ENCODE assay signal across 24 cellular contexts in the genomic region with DNA sequence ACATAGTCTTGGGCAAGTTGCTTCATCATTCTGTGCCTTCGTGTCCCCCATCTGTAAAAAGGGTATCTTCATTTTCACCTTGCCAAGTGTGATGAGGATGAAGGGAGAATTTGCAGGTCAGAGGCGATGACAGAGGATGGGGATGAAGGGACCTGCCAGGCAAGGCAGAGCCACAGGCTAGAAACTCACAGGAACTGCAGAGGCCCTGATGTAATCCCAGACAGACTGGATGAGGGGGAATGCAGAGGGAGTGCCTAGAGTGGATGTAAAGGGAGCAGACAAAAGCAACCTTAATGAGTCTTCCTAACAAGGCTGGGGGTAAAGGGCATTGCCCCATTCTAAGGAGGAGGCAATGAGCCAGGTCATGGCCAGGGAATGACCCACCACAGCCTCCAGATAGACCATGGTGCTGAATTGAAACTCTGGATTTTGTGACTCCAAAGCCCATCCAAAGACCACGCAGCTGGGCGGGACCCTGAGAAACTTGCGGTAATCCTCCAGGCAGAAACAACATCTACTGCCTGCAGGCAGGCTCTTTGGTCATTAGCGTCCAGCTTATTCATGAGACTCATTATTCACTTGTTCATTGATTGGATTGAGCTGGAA. TPM values are rescaled to one million over a fixed set of nuclear protein-coding genes. Genes with fewer than 3 reads are reported as not detected.
DNase-seq lines count a peak whose midpoint lies in the region; ATAC-seq and TF ChIP-seq lines count a peak whose summit lies in the region.
"Had no signal": no experiment of that assay in that cellular context is flagged by ENCODE, and none has a peak within 500 bp of the region (broad histone marks: within the 10 kb centered on the region; RNA-seq: fewer than 3 reads in every experiment).

No MANE protein-coding gene starts in this region.

- no peak for ATAC-seq in GM19467 (IDR thresholded peaks at IDR 0.05; ENCODE audit: unreplicated experiment)

- H3K9me3 ChIP-seq in Peyer's patch (no peaks in the 10 kb centered on the region), parathyroid adenoma (ENCODE audit: control insufficient read depth, low read length) (no peaks in the 10 kb centered on the region)
- H3K9me3 ChIP-seq: BLaER1 treated with 17β-estradiol and CSF1 and Interleukin-3, amounts not matched to agents 10 nM and 100 nM; HAP-1 had no signal

- no peak overlapping the region for H3K4me2 ChIP-seq in parathyroid adenoma (ENCODE audit: low read length)
- H3K4me2 ChIP-seq: BLaER1 treated with 17β-estradiol and CSF1 and Interleukin-3, amounts not matched to agents 10 nM and 100 nM had no signal

- H3K27me3 ChIP-seq in Peyer's patch, result no peaks in the 10 kb centered on the region
- no peaks in the 10 kb centered on the region for H3K27me3 ChIP-seq in parathyroid adenoma (ENCODE audit: control insufficient read depth, insufficient read depth, low read length)

- H3K4me3 ChIP-seq in Peyer's patch (no peak overlapping the region), parathyroid adenoma (ENCODE audit: low read depth, low read length) (no peak overlapping the region)
- H3K4me3 ChIP-seq: BLaER1 treated with 17β-estradiol and CSF1 and Interleukin-3, amounts not matched to agents 10 nM and 100 nM; HAP-1 had no signal

- H3K4me1 ChIP-seq in Peyer's patch (peaks cover 0 to 14% (median 0%) of the 10 kb centered on the region in 4 donors), parathyroid adenoma (peaks cover 35% of the 10 kb centered on the region)

- H3K27ac ChIP-seq in Peyer's patch (no peak overlapping the region), epithelial cell of prostate (peak overlapping the region; percentile 64), parathyroid adenoma (peak overlapping the region; percentile 41)
- H3K27ac ChIP-seq: BLaER1 treated with 17β-estradiol and CSF1 and Interleukin-3, amounts not matched to agents 10 nM and 100 nM had no signal

- H3K36me3 ChIP-seq in Peyer's patch (no peaks in the 10 kb centered on the region), parathyroid adenoma (ENCODE audit: control insufficient read depth, insufficient read depth, low read length) (no peaks in the 10 kb centered on the region)
- H3K36me3 ChIP-seq: BLaER1 treated with 17β-estradiol and CSF1 and Interleukin-3, amounts not matched to agents 10 nM and 100 nM; HAP-1 had no signal

- no peaks in the 10 kb centered on the region for H3K79me2 ChIP-seq in parathyroid adenoma

- no peak for TF ChIP-seq POLR2A in Peyer's patch (IDR thresholded peaks at IDR 0.05)

- no peak overlapping the region for H2AFZ ChIP-seq in parathyroid adenoma

- H3K9ac ChIP-seq in parathyroid adenoma, result no peak overlapping the region
- H3K9ac ChIP-seq: BLaER1 treated with 17β-estradiol and CSF1 and Interleukin-3, amounts not matched to agents 10 nM and 100 nM had no signal

- DNase-seq in activated T-cell treated with anti-CD3 and anti-CD28 coated beads, Interleukin-2, amount 50 U/mL, for 1 hour, result peak; percentile 0
- no peak for DNase-seq in activated T-cell treated with anti-CD3 and anti-CD28 coated beads, Interleukin-2, amount 50 U/mL, for 48 hours
- DNase-seq in Peyer's patch (peak in 2 of 3 donors; percentile 18 to 26), epithelial cell of prostate (ENCODE audit: low read depth, low spot score) (no peak), SW480 (ENCODE audit: low spot score) (no peak), DMS153 treated with DMSO at 0.1 percent for 48 hours (lab: John Stamatoyannopoulos, UW; ENCODE audit: unreplicated experiment) (no peak)
- DNase-seq: CD4-positive, alpha-beta T cell; COR-L47; GOT3; KBM-7; MM.1S; NCI-H1092; NCI-H1417 treated with DMSO at 0.1 percent for 48 hours; NCI-H1694 treated with DMSO at 0.1 percent for 48 hours; NCI-H2081; NCI-H2227 treated with DMSO at 0.1 percent for 48 hours; NCI-H526 treated with DMSO at 0.1 percent for 48 hours; SHP77 had no signal

- no peak for TF ChIP-seq CTCF in Peyer's patch (IDR thresholded peaks at IDR 0.05)
- no peak for TF ChIP-seq CTCF in parathyroid adenoma (IDR thresholded peaks at IDR 0.05)

RNA-seq across cellular contexts. Expression of a gene that starts 1.9 kb away (rescaled TPM):
- total RNA-seq in Peyer's patch, result not detected
- total RNA-seq: CD4-positive, alpha-beta T cell; NCI-H460; SK-MEL-5 had no signal

Comparison
In these comparisons a context has a peak if more than half of its experiments do, and no peak if none do; other contexts are left out.
1. DNase-seq: peak in activated T-cell treated with anti-CD3 and anti-CD28 coated beads, Interleukin-2, amount 50 U/mL, for 1 hour (single experiment) and Peyer's patch (2 of 3); none in activated T-cell treated with anti-CD3 and anti-CD28 coated beads, Interleukin-2, amount 50 U/mL, for 48 hours (0 of 2), epithelial cell of prostate (single experiment), SW480 (single experiment) and DMS153 treated with DMSO at 0.1 percent for 48 hours (single experiment).
2. H3K27ac ChIP-seq: peak in epithelial cell of prostate (single experiment) and parathyroid adenoma (single experiment); none in Peyer's patch (0 of 4).